24 cellular contexts compared by ENCODE assay signal in genomic region chr13:51856998-51857397, GRCh38. TPM values are rescaled to one million over a fixed set of nuclear protein-coding genes. Genes with fewer than 3 reads are reported as not detected.
DNase-seq lines count a peak whose midpoint lies in the region; ATAC-seq and TF ChIP-seq lines count a peak whose summit lies in the region.
"Had no signal": no experiment of that assay in that cellular context is flagged by ENCODE, and none has a peak within 500 bp of the region (broad histone marks: within the 10 kb centered on the region; RNA-seq: fewer than 3 reads in every experiment).

No MANE protein-coding gene starts in this region.

- H3K36me3 ChIP-seq in PC-3 (ENCODE audit: low read depth, low read length) (no peaks in the 10 kb centered on the region), mucosa of descending colon (ENCODE audit: low read depth) (peaks cover 4% of the 10 kb centered on the region)
- H3K36me3 ChIP-seq: BLaER1 treated with 17β-estradiol and CSF1 and Interleukin-3, amounts not matched to agents 10 nM and 100 nM; HAP-1 had no signal

- no peak overlapping the region for H3K9ac ChIP-seq in PC-3 (ENCODE audit: low read length)
- H3K9ac ChIP-seq: BLaER1 treated with 17β-estradiol and CSF1 and Interleukin-3, amounts not matched to agents 10 nM and 100 nM had no signal

- no peak overlapping the region for H2AFZ ChIP-seq in PC-3 (ENCODE audit: low read length)
- H2AFZ ChIP-seq: GM23338 had no signal

- no peaks in the 10 kb centered on the region for H3K27me3 ChIP-seq in PC-3 (ENCODE audit: low read length)
- H3K27me3 ChIP-seq: BLaER1 treated with 17β-estradiol and CSF1 and Interleukin-3, amounts not matched to agents 10 nM and 100 nM had no signal

- CTCF ChIA-PET in PC-3 (lab: Charles Lee) = no interaction called here

- POLR2A ChIA-PET in PC-3 (lab: Charles Lee; ENCODE audit: unreplicated experiment) = no interaction called here

- H3K9me3 ChIP-seq in PC-3 (ENCODE audit: low read length) (no peaks in the 10 kb centered on the region), mucosa of descending colon (no peaks in the 10 kb centered on the region)
- H3K9me3 ChIP-seq: BLaER1 treated with 17β-estradiol and CSF1 and Interleukin-3, amounts not matched to agents 10 nM and 100 nM; HAP-1 had no signal

- ATAC-seq in PC-3 = no peak
- ATAC-seq in mucosa of descending colon = peak; percentile 44
- no peak for ATAC-seq in GM18502 (IDR thresholded peaks at IDR 0.05; ENCODE audit: poor library complexity, unreplicated experiment)
- ATAC-seq: CD8-positive, alpha-beta T cell; GM12878; GM23338; Panc1; SK-N-SH treated with all-trans-retinoic acid at 6 μM for 48 hours had no signal

- intact Hi-C loops in PC-3 (cut with micrococcal nuclease) (loop anchor here (5.0 kb wide), 1 partner anchor 40 kb away; no protein-coding TSS in a partner anchor), mucosa of descending colon (cut with DNase I, micrococcal nuclease) (no loop called here)

- H3K4me2 ChIP-seq in PC-3 (ENCODE audit: low read length) = peak overlapping the region; percentile 38
- H3K4me2 ChIP-seq: BLaER1 treated with 17β-estradiol and CSF1 and Interleukin-3, amounts not matched to agents 10 nM and 100 nM; GM23338 had no signal

- DNase-seq in DMS153 treated with DMSO at 0.1 percent for 48 hours (lab: John Stamatoyannopoulos, UW; ENCODE audit: unreplicated experiment) (peak; percentile 17), DMS153 (lab: John Stamatoyannopoulos, UW) (no peak), LoVo (ENCODE audit: low spot score) (peak; percentile 22), PC-3 (peak; percentile 7), mucosa of descending colon (no peak), RKO (ENCODE audit: low spot score) (no peak), GM10266 (ENCODE audit: extremely low spot score) (no peak)
- DNase-seq: 8988T; CD8-positive, alpha-beta T cell; DMS79 treated with DMSO at 0.1 percent for 48 hours; KBM-7; MV-4-11; NCI-H446; NCI-H526 had no signal

- H3K4me3 ChIP-seq in PC-3 (ENCODE audit: low read length) (no peak overlapping the region), mucosa of descending colon (no peak overlapping the region)
- H3K4me3 ChIP-seq: BLaER1 treated with 17β-estradiol and CSF1 and Interleukin-3, amounts not matched to agents 10 nM and 100 nM; GM12878; GM23338; HAP-1 had no signal

- no TSS peak for BruUV-seq in PC-3 (replicated peaks; lab: Mats Ljungman, UMichigan)

- peaks cover 52% of the 10 kb centered on the region for H3K4me1 ChIP-seq in PC-3 (ENCODE audit: insufficient read depth, low read length)
- peaks cover 5% of the 10 kb centered on the region for H3K4me1 ChIP-seq in mucosa of descending colon (ENCODE audit: low read depth)
- H3K4me1 ChIP-seq: HAP-1 had no signal

- H3K9me2 ChIP-seq in PC-3 (replicated peaks; ENCODE audit: low read length) = no peaks in the 10 kb centered on the region

- no peak overlapping the region for H3K27ac ChIP-seq in PC-3 (ENCODE audit: low read length)
- H3K27ac ChIP-seq: BLaER1 treated with 17β-estradiol and CSF1 and Interleukin-3, amounts not matched to agents 10 nM and 100 nM; HL-60 had no signal

- H3F3A ChIP-seq in PC-3 (ENCODE audit: low read length, unreplicated experiment) = peaks cover 9% of the 10 kb centered on the region

- no peaks in the 10 kb centered on the region for H4K20me1 ChIP-seq in PC-3 (ENCODE audit: low read length)
- H4K20me1 ChIP-seq: BLaER1 treated with 17β-estradiol and CSF1 and Interleukin-3, amounts not matched to agents 10 nM and 100 nM had no signal

- TF ChIP-seq CTCF in PC-3 (conservative IDR thresholded peaks at IDR 0.05; ENCODE audit: low read depth, low read length) = no peak
- TF ChIP-seq CTCF in mucosa of descending colon (IDR thresholded peaks at IDR 0.05) = no peak
- no peak for TF ChIP-seq CTCF in GM10266 (IDR thresholded peaks at IDR 0.05; ENCODE audit: control insufficient read depth, insufficient read depth, low read depth, missing control alignments)

- H3K79me2 ChIP-seq in PC-3 (ENCODE audit: low read length) = no peaks in the 10 kb centered on the region

RNA-seq across cellular contexts. Expression of gene CCDC70, which starts 4.8 kb away (rescaled TPM):
- total RNA-seq in PC-3 (2014; rRNA removed) (not detected in 2 replicates), mucosa of descending colon (not detected)
- total RNA-seq: CD8-positive, alpha-beta T cell; GM12878; GM23338; HT-29; T-helper 2 cell treated with Interferon-gamma antibody and Interleukin-4, amounts not matched to agents 100 ng/mL and 5 ng/mL, for 36 hours had no signal

RNA-seq across cellular contexts. Expression of gene TMEM272, which starts 12.0 kb away (rescaled TPM):
- total RNA-seq in PC-3 (2014; rRNA removed) (0.06 and 0.07 TPM in 2 replicates), mucosa of descending colon (under 1 TPM; 0.07 to 0.35 (median 0.29) TPM)
- total RNA-seq: GM12878; HT-29; T-helper 2 cell treated with Interferon-gamma antibody and Interleukin-4, amounts not matched to agents 100 ng/mL and 5 ng/mL, for 36 hours had no signal

RNA-seq across cellular contexts. Expression of gene DHRS12, which starts 53.0 kb away (rescaled TPM):
- total RNA-seq in PC-3 (2014; rRNA removed) (1.2 and 2.6 TPM in 2 replicates), mucosa of descending colon (10 to 100 TPM; 11.8 to 15.1 (median 14.1) TPM)

Comparison
In these comparisons a context has a peak if more than half of its experiments do, and no peak if none do; other contexts are left out.
1. DNase-seq: peak in DMS153 treated with DMSO at 0.1 percent for 48 hours (single experiment), LoVo (single experiment) and PC-3 (single experiment); none in DMS153 (single experiment), mucosa of descending colon (0 of 3), RKO (single experiment) and GM10266 (single experiment).